2 cellular contexts compared by ENCODE assay signal in genomic region chr7:128948976-128949760, GRCh38.
TF ChIP-seq lines count a peak whose summit lies in the region.

No MANE protein-coding gene starts in this region.

TF ChIP-seq in GM12891, 5 proteins besides CTCF, POLR2A, EP300 and RAD21:
- TF ChIP-seq PAX5 (IDR thresholded peaks at IDR 0.05; ENCODE audit: insufficient read depth, low read length, severe bottlenecking) (no peak), SPI1 (IDR thresholded peaks at IDR 0.05; ENCODE audit: low read depth, low read length) (peak; percentile 23; the same call in 1 of the 2 replicates), TAF1 (IDR thresholded peaks at IDR 0.05; ENCODE audit: low read depth, low read length) (no peak), POU2F2 (IDR thresholded peaks at IDR 0.05; ENCODE audit: low read depth, low read length) (no peak)

TF ChIP-seq in K562, 482 proteins besides CTCF, POLR2A, EP300 and RAD21:
- no peak for TF ChIP-seq ZNF347 (CRISPR knock-in tag; IDR thresholded peaks at IDR 0.05; ENCODE audit: low read depth)
- TF ChIP-seq SPI1 (IDR thresholded peaks at IDR 0.05; ENCODE audit: borderline replicate concordance, low read depth, low read length), result 0 out of 2 replicates have a peak, but pooled peaks have one; percentile 10
